ENCODE assay signal across 9 cellular contexts in the genomic region with DNA sequence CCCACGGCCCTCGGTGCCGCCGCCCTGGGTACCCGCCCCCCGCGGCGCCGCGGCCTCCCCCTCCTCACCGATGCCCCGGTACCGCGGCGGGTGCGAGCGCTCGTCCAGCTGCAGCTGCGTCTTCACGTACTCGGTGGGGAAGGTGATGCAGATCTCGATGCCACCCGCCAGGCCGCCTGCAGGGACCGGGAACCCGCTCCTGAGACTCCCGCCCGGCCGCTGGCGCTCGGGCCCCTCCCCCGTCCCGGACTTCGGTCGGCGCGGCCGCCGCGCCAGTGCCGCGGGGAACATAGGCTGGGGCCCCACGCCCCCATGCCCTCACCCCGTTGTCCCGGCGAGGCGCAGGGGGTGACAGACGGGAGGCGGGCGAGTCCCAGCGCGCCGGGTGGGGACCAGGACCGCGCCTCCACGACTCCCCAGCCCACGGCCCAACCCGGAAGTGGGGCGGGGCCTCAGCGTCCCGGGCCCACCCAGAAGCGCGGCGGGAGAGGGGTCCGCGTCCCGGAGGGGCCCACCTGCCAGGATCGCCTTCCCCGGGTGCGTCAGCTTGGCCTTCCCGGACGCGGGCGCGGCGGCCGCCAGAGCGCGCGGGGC. TPM values are rescaled to one million over a fixed set of nuclear protein-coding genes. Genes with fewer than 3 reads are reported as not detected.
DNase-seq lines count a peak whose midpoint lies in the region; ATAC-seq and TF ChIP-seq lines count a peak whose summit lies in the region.
"Had no signal": no experiment of that assay in that cellular context is flagged by ENCODE, and none has a peak within 500 bp of the region (broad histone marks: within the 10 kb centered on the region; RNA-seq: fewer than 3 reads in every experiment).

No MANE protein-coding gene starts in this region.

- H3K27ac Mint-ChIP-seq in Caco-2 (ENCODE audit: unreplicated experiment), result peak overlapping the region; percentile 70

- H3K4me3 ChIP-seq in Caco-2 (ENCODE audit: low read depth, low read length), result peak overlapping the region; percentile 92
- peak overlapping the region; percentile 81 for H3K4me3 ChIP-seq in WI38 (ENCODE audit: low read depth, low read length)
- peak overlapping the region; percentile 78 for H3K4me3 ChIP-seq in mesendoderm (ENCODE audit: low read length)

- peak overlapping the region; percentile 78 for H3K4me3 Mint-ChIP-seq in Caco-2 (ENCODE audit: unreplicated experiment)

- no peaks in the 10 kb centered on the region for H3K9me3 ChIP-seq in Caco-2

- peaks cover 5% of the 10 kb centered on the region for H3K36me3 ChIP-seq in Caco-2 (ENCODE audit: control insufficient read depth, insufficient read depth, low read length)
- H3K36me3 ChIP-seq in mesendoderm (ENCODE audit: control insufficient read depth, insufficient read depth, low read length), result peaks cover 3% of the 10 kb centered on the region

- no peaks in the 10 kb centered on the region for H3K9me3 Mint-ChIP-seq in Caco-2 (ENCODE audit: unreplicated experiment)

- peak overlapping the region; percentile 7 for H3K4ac ChIP-seq in mesendoderm (ENCODE audit: low read depth, low read length)

- WGBS in mesendoderm (ENCODE audit: extremely low coverage, insufficient coverage, low lambda C conversion rate), result no CpG with 5 or more reads among the region's 80 CpGs

- no peak overlapping the region for H2BK120ac ChIP-seq in mesendoderm (ENCODE audit: low read depth, low read length)

- peaks cover 39% of the 10 kb centered on the region for H3K36me3 Mint-ChIP-seq in Caco-2 (ENCODE audit: insufficient read depth, unreplicated experiment)

- DNase-seq in Caco-2 (peak; percentile 63 to 73), mesendoderm (peak; percentile 46), substantia nigra (lab: John Stamatoyannopoulos, UW) (peak in 12 of 49 donors; percentile 45 to 85 (median 58)), dedifferentiated amniotic fluid mesenchymal stem cell (ENCODE audit: extremely low spot score) (no peak)
- DNase-seq in effector CD4-positive, alpha-beta T cell, result peak; percentile 54

- H3K27me3 ChIP-seq in Caco-2 (replicated peaks; ENCODE audit: control insufficient read depth, insufficient read depth, low read length), result no peaks in the 10 kb centered on the region
- H3K27me3 ChIP-seq in mesendoderm (ENCODE audit: insufficient read depth, low read length, poor library complexity), result no peaks in the 10 kb centered on the region

- POLR2A ChIA-PET in Caco-2 (lab: Charles Lee), result interaction anchor here (0.6 to 1.2 kb wide), 4 partner anchors 34 to 302 kb away, joined by 5 read pairs; a partner anchor contains a TSS

- intact Hi-C loops in Caco-2 (cut with micrococcal nuclease; ENCODE audit: unreplicated experiment), result loop anchor here (5.0 kb wide), 3 partner anchors 36 to 299 kb away; a partner anchor contains a TSS

- peak; percentile 40 for ATAC-seq in GM19455 (IDR thresholded peaks at IDR 0.05; ENCODE audit: unreplicated experiment)
- ATAC-seq in HG03521 (IDR thresholded peaks at IDR 0.05; ENCODE audit: unreplicated experiment), result peak; percentile 37

- no peak overlapping the region for H4K5ac ChIP-seq in mesendoderm (ENCODE audit: low read length)

- peaks cover 34% of the 10 kb centered on the region for H3K4me1 ChIP-seq in Caco-2
- peaks cover 8% of the 10 kb centered on the region for H3K4me1 ChIP-seq in mesendoderm (ENCODE audit: control insufficient read depth, low read depth, low read length)

- peak overlapping the region; percentile 82 for H3K18ac ChIP-seq in mesendoderm (ENCODE audit: low read length)

- H3K4me2 ChIP-seq in mesendoderm (ENCODE audit: low read length), result peak overlapping the region; percentile 73

- peaks cover 4% of the 10 kb centered on the region for H3K4me1 Mint-ChIP-seq in Caco-2 (ENCODE audit: low read depth, unreplicated experiment)

- BruUV-seq in Caco-2 (replicated peaks; lab: Mats Ljungman, UMichigan), result no TSS peak

- no peak overlapping the region for H2BK15ac ChIP-seq in mesendoderm (replicated peaks; ENCODE audit: low read depth)

- peak overlapping the region; percentile 91 for H3K9ac ChIP-seq in mesendoderm (ENCODE audit: low read length)

- H2BK5ac ChIP-seq in mesendoderm (ENCODE audit: low read length), result no peak overlapping the region

- no peaks in the 10 kb centered on the region for H3K27me3 Mint-ChIP-seq in Caco-2 (ENCODE audit: insufficient read depth, unreplicated experiment)

- peaks cover 24% of the 10 kb centered on the region for H3K79me1 ChIP-seq in mesendoderm (ENCODE audit: low read length)

- H4K8ac ChIP-seq in mesendoderm (ENCODE audit: low read depth, low read length), result no peak overlapping the region

- TF ChIP-seq CTCF in Caco-2 (IDR thresholded peaks at IDR 0.05; ENCODE audit: insufficient read depth in 1 of 2, low read depth in 1 of 2, low read length in 1 of 2, severe bottlenecking in 1 of 2, unreplicated experiment in 1 of 2) (no peak), WI38 (IDR thresholded peaks at IDR 0.05; ENCODE audit: low read depth, low read length) (no peak)

- no peak overlapping the region for H2AK5ac ChIP-seq in mesendoderm (ENCODE audit: low read length)

- H3K23ac ChIP-seq in mesendoderm (ENCODE audit: low read length), result peak overlapping the region; percentile 85

- peak overlapping the region; percentile 94 for H3K56ac ChIP-seq in mesendoderm (ENCODE audit: low read length)

- peaks cover 12% of the 10 kb centered on the region for H3K79me2 ChIP-seq in mesendoderm (ENCODE audit: control insufficient read depth, insufficient read depth, low read length)

- CTCF ChIA-PET in Caco-2 (lab: Charles Lee), result interaction anchor here (0.5 to 2.4 kb wide), 10 partner anchors 10 to 1411 kb away, joined by 3 to 13 read pairs (median 4); a partner anchor contains a TSS

- H3K27ac ChIP-seq in mesendoderm (ENCODE audit: low read depth, low read length), result peak overlapping the region; percentile 74
- peak overlapping the region; percentile 72 for H3K27ac ChIP-seq in substantia nigra (ENCODE audit: low read depth, low read length, poor library complexity, severe bottlenecking)

RNA-seq across cellular contexts. Expression of a gene that starts 0.4 kb away (rescaled TPM):
- 142 and 155 TPM in 2 replicates for total RNA-seq in Caco-2 (2022)
- 77.7 TPM for polyA plus RNA-seq in mesendoderm (2013, experiment 1 of 2)
- polyA plus RNA-seq in mesendoderm (2013, experiment 2 of 2), result 80.7 TPM

RNA-seq across cellular contexts. Expression of a gene that starts 28.1 kb away (rescaled TPM):
- not detected in 2 replicates for total RNA-seq in Caco-2 (2022)
- polyA plus RNA-seq in mesendoderm (2013, experiment 1 of 2), result 0.04 TPM
- polyA plus RNA-seq in mesendoderm (2013, experiment 2 of 2), result 0.06 TPM
- total RNA-seq: activated CD8-positive, alpha-beta memory T cell treated with anti-CD3 and anti-CD28 coated beads for 36 hours had no signal

RNA-seq across cellular contexts. Expression of a gene that starts 33.7 kb away (rescaled TPM):
- total RNA-seq in Caco-2 (2022), result 16.6 and 16.9 TPM in 2 replicates
- 10.7 TPM for polyA plus RNA-seq in mesendoderm (2013, experiment 1 of 2)
- 10.3 TPM for polyA plus RNA-seq in mesendoderm (2013, experiment 2 of 2)

RNA-seq across cellular contexts. Expression of a gene that starts 47.1 kb away (rescaled TPM):
- not detected in 2 replicates for total RNA-seq in Caco-2 (2022)
- not detected for polyA plus RNA-seq in mesendoderm (2013, experiment 1 of 2)
- not detected for polyA plus RNA-seq in mesendoderm (2013, experiment 2 of 2)
- total RNA-seq: activated CD8-positive, alpha-beta memory T cell treated with anti-CD3 and anti-CD28 coated beads for 36 hours had no signal

RNA-seq across cellular contexts. Expression of a gene that starts 56.0 kb away (rescaled TPM):
- 65.6 and 67.9 TPM in 2 replicates for total RNA-seq in Caco-2 (2022)
- polyA plus RNA-seq in mesendoderm (2013, experiment 1 of 2), result 33.9 TPM
- 32.7 TPM for polyA plus RNA-seq in mesendoderm (2013, experiment 2 of 2)
